Comparison of ENCODE assay signal across 39 cellular contexts in the genomic region with DNA sequence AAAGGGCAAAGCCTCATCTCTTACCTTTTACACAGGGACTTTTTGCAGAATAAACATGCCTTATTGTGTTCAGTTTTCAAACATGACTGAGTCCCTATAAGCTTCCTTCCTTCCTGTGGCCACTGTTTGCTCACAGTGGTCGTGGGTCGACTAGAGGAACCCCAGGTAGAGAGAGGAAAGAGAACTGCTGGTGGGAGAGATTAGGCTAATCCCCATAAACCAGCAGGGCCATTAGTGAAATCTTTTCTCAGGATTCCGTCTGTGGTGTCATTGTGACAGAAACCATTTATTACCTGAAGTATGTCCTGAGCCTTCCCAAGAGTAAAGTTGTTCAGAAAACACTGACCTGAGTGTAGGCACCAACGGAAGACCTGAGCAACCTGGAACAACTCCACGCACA. TPM values are rescaled to one million over a fixed set of nuclear protein-coding genes. Genes with fewer than 3 reads are reported as not detected.
"Had no signal": no experiment of that assay in that cellular context is flagged by ENCODE, and none has a peak within 500 bp of the region (broad histone marks: within the 10 kb centered on the region; RNA-seq: fewer than 3 reads in every experiment).

No MANE protein-coding gene starts in this region.

- H3K79me2 ChIP-seq: parathyroid adenoma had no signal

- H3K4me2 ChIP-seq: neural progenitor cell, smooth muscle cell had no signal

- FAIRE-seq: islet of Langerhans, kidney had no signal

- H3K9ac ChIP-seq: neural progenitor cell, parathyroid adenoma had no signal

- H3K4me1 ChIP-seq: left lung, lower lobe of right lung, right atrium auricular region, thyroid gland, transverse colon, vagina had no signal

- DNase-seq: hippocampal formation; immature natural killer cell; kidney; left colon; left lung; lower lobe of right lung; mammary epithelial cell; mesenchymal stem cell; naive B cell; natural killer cell; nephron progenitor cell; occipital lobe; right lobe of liver; stimulated activated CD4-positive, alpha-beta T cell treated with anti-CD3 and anti-CD28 coated beads, Interleukin-1b, Interleukin-23, amount 100 ng/mL, for 48 hours; stimulated activated CD4-positive, alpha-beta T cell treated with anti-CD3 and anti-CD28 coated beads, Interleukin-2, amount 100 ng/mL, for 48 hours; stimulated activated CD4-positive, alpha-beta T cell treated with anti-CD3 and anti-CD28 coated beads, Interleukin-4, amount 100 ng/mL, for 4 hours; stimulated activated CD8-positive, alpha-beta memory T cell treated with anti-CD3 and anti-CD28 coated beads, Interleukin-4, amount 100 ng/mL, for 48 hours; stimulated activated naive CD4-positive, alpha-beta T cell treated with Interleukin-2 at 50 U/mL for 16 hours; stimulated activated naive CD8-positive, alpha-beta T cell treated with anti-CD3 and anti-CD28 coated beads, Interleukin-15, amount 100 ng/mL, for 72 hours; substantia nigra; thyroid gland; transverse colon; upper lobe of left lung had no signal

- H3K27ac ChIP-seq: left lung, lower lobe of right lung, neural progenitor cell, neutrophil, parathyroid adenoma, right atrium auricular region, right lobe of liver, thyroid gland, transverse colon, upper lobe of left lung, vagina had no signal

- H3K36me3 ChIP-seq: left lung, lower lobe of right lung, neural progenitor cell, neutrophil, right atrium auricular region, right lobe of liver, thyroid gland, transverse colon, upper lobe of left lung, vagina had no signal

- H3K9me3 ChIP-seq: left lung, lower lobe of right lung, neutrophil, right atrium auricular region, right lobe of liver, thyroid gland, transverse colon, upper lobe of left lung, vagina had no signal

- H3K27me3 ChIP-seq: right atrium auricular region, right lobe of liver, thyroid gland had no signal

- H2AFZ ChIP-seq: neural progenitor cell, parathyroid adenoma had no signal

- H3K4me3 ChIP-seq: left lung, lower lobe of right lung, neural progenitor cell, right atrium auricular region, right lobe of liver, smooth muscle cell, thyroid gland, transverse colon, upper lobe of left lung, vagina had no signal

RNA-seq across cellular contexts. Expression of gene BOD1L2, which starts 21.3 kb away (rescaled TPM):
- total RNA-seq: kidney, left colon, left lung, liver, lower lobe of right lung, mammary epithelial cell, mesothelial cell of epicardium, natural killer cell, occipital lobe, osteocyte, progenitor cell of endocrine pancreas, pulmonary artery endothelial cell, renal cortical epithelial cell, right atrium auricular region, right lobe of liver, skeletal muscle tissue, smooth muscle cell, temporal lobe, transverse colon, upper lobe of left lung, urinary bladder, vagina had no signal
- polyA plus RNA-seq: immature natural killer cell, liver, mammary epithelial cell, smooth muscle cell, urinary bladder had no signal
